ENCODE assay signal across 10 cellular contexts in genomic region chr5:66830636-66831035, GRCh38.
DNase-seq lines count a peak whose midpoint lies in the region; ATAC-seq, FAIRE-seq and TF ChIP-seq lines count a peak whose summit lies in the region.
"Had no signal": no experiment of that assay in that cellular context is flagged by ENCODE, and none has a peak within 500 bp of the region (broad histone marks: within the 10 kb centered on the region; RNA-seq: fewer than 3 reads in every experiment).

No MANE protein-coding gene starts in this region.

- peaks cover 11% of the 10 kb centered on the region for H3K36me3 Mint-ChIP-seq in endothelial cell (ENCODE audit: low read depth, unreplicated experiment)
- H3K36me3 Mint-ChIP-seq in stimulated activated effector memory CD8-positive, alpha-beta T cell treated with anti-CD3 and anti-CD28 coated beads, Interleukin-12 subunit alpha, Interleukin-12 subunit beta, amount 100 ng/mL, for 72 hours: no peaks in the 10 kb centered on the region

- H3K27ac ChIP-seq in heart right ventricle (peak overlapping the region in 6 of 10 donors; percentile 5 to 78 (median 72)), right atrium auricular region (peak overlapping the region in 1 of 2 donors; percentile 59), Panc1 (ENCODE audit: low read length) (no peak overlapping the region)
- H3K27ac ChIP-seq: BLaER1 treated with 17β-estradiol and CSF1 and Interleukin-3, amounts not matched to agents 10 nM and 100 nM had no signal

- H3K27ac Mint-ChIP-seq in endothelial cell (ENCODE audit: unreplicated experiment): peak overlapping the region; percentile 98
- H3K27ac Mint-ChIP-seq in stimulated activated effector memory CD8-positive, alpha-beta T cell treated with anti-CD3 and anti-CD28 coated beads, Interleukin-12 subunit alpha, Interleukin-12 subunit beta, amount 100 ng/mL, for 72 hours: no peak overlapping the region

- no peaks in the 10 kb centered on the region for H3K9me3 Mint-ChIP-seq in endothelial cell (ENCODE audit: unreplicated experiment)
- H3K9me3 Mint-ChIP-seq in stimulated activated effector memory CD8-positive, alpha-beta T cell treated with anti-CD3 and anti-CD28 coated beads, Interleukin-12 subunit alpha, Interleukin-12 subunit beta, amount 100 ng/mL, for 72 hours: no peaks in the 10 kb centered on the region

- WGBS in heart right ventricle, 2 donors: 18 to 25% methylated on average over 1 of the region's 1 CpG

- peaks cover 59% of the 10 kb centered on the region for H3K4me1 Mint-ChIP-seq in endothelial cell (ENCODE audit: unreplicated experiment)
- H3K4me1 Mint-ChIP-seq in stimulated activated effector memory CD8-positive, alpha-beta T cell treated with anti-CD3 and anti-CD28 coated beads, Interleukin-12 subunit alpha, Interleukin-12 subunit beta, amount 100 ng/mL, for 72 hours: peaks cover 23% of the 10 kb centered on the region

- H3K27me3 ChIP-seq in heart right ventricle (peaks cover 0 to 9% (median 0%) of the 10 kb centered on the region in 7 donors), right atrium auricular region (no peaks in the 10 kb centered on the region), Panc1 (ENCODE audit: control insufficient read depth, insufficient read depth, low read length) (peaks cover 12% of the 10 kb centered on the region)

- H3K27me3 Mint-ChIP-seq in endothelial cell (ENCODE audit: unreplicated experiment): peaks cover 8% of the 10 kb centered on the region

- H3K4me3 ChIP-seq in heart right ventricle: peak overlapping the region in 8 of 10 donors; percentile 37 to 59 (median 56)
- no peak overlapping the region for H3K4me3 ChIP-seq in right atrium auricular region
- no peak overlapping the region for H3K4me3 ChIP-seq in Panc1 (ENCODE audit: low read depth in 2 of 2, low read length in 2 of 2)
- H3K4me3 ChIP-seq: BLaER1 treated with 17β-estradiol and CSF1 and Interleukin-3, amounts not matched to agents 10 nM and 100 nM; MG63 had no signal

- FAIRE-seq in HTR-8/SVneo (lab: Jason Lieb, UNC): no peak

- no peak for ATAC-seq in heart right ventricle
- no peak for ATAC-seq in Panc1
- no peak for ATAC-seq in stimulated activated effector memory CD8-positive, alpha-beta T cell treated with anti-CD3 and anti-CD28 coated beads, Interleukin-12 subunit alpha, Interleukin-12 subunit beta, amount 100 ng/mL, for 72 hours

- POLR2A ChIA-PET in Panc1 (lab: Charles Lee): no interaction called here

- intact Hi-C loops in heart right ventricle (cut with DNase I): no loop called here
- intact Hi-C loops in Panc1 (cut with micrococcal nuclease; ENCODE audit: unreplicated experiment): no loop called here

- TF ChIP-seq CTCF in heart right ventricle (IDR thresholded peaks at IDR 0.05): peak in 7 of 9 donors; percentile 17 to 48 (median 33)
- TF ChIP-seq CTCF in right atrium auricular region (IDR thresholded peaks at IDR 0.05): no peak
- TF ChIP-seq CTCF in Panc1 (IDR thresholded peaks at IDR 0.05): peak; percentile 38; the same call in 1 of the 2 replicates
- no peak for TF ChIP-seq CTCF in endothelial cell (IDR thresholded peaks at IDR 0.05; ENCODE audit: unreplicated experiment)

- DNase-seq in heart right ventricle (no peak), right atrium auricular region (ENCODE audit: low spot score) (no peak), Panc1 (ENCODE audit: low read depth, low spot score) (no peak), endothelial cell (ENCODE audit: low spot score) (no peak), amniotic stem cell (lab: John Stamatoyannopoulos, UW) (no peak), HTR-8/SVneo (ENCODE audit: insufficient read length, low spot score) (no peak), NCI-H1105 treated with DMSO at 0.1 percent for 48 hours (lab: John Stamatoyannopoulos, UW) (no peak)
- DNase-seq in stimulated activated effector memory CD8-positive, alpha-beta T cell treated with anti-CD3 and anti-CD28 coated beads, Interleukin-12 subunit alpha, Interleukin-12 subunit beta, amount 100 ng/mL, for 72 hours (ENCODE audit: low spot score in 2 of 2): no peak
- DNase-seq: MG63 had no signal

- CTCF ChIA-PET in Panc1 (lab: Charles Lee): interaction anchor here (0.6 kb wide), 1 partner anchor 493 kb away, joined by 3 read pairs; no protein-coding TSS in a partner anchor

- H3K4me1 ChIP-seq in heart right ventricle (peaks cover 0 to 67% (median 27%) of the 10 kb centered on the region in 9 donors), right atrium auricular region (peaks cover 0 to 31% of the 10 kb centered on the region in 2 donors), Panc1 (ENCODE audit: control insufficient read depth, insufficient read depth, low read length) (peaks cover 6% of the 10 kb centered on the region; the same call in 1 of the 2 replicates)

- in situ Hi-C loops in Panc1 (cut with HindIII; ENCODE audit: low pct_unique_long_range_greater_than_20kb, low sequenced_read_pairs): no loop called here

- peak overlapping the region; percentile 92 for H3K4me3 Mint-ChIP-seq in endothelial cell (ENCODE audit: unreplicated experiment)
- peak overlapping the region; percentile 81 for H3K4me3 Mint-ChIP-seq in stimulated activated effector memory CD8-positive, alpha-beta T cell treated with anti-CD3 and anti-CD28 coated beads, Interleukin-12 subunit alpha, Interleukin-12 subunit beta, amount 100 ng/mL, for 72 hours

- no peaks in the 10 kb centered on the region for H3K9me3 ChIP-seq in heart right ventricle
- no peaks in the 10 kb centered on the region for H3K9me3 ChIP-seq in right atrium auricular region
- H3K9me3 ChIP-seq in Panc1 (ENCODE audit: control insufficient read depth, insufficient read depth, low read depth, low read length): no peaks in the 10 kb centered on the region
- H3K9me3 ChIP-seq: BLaER1 treated with 17β-estradiol and CSF1 and Interleukin-3, amounts not matched to agents 10 nM and 100 nM; MG63 had no signal

- BruUV-seq in Panc1 (replicated peaks; lab: Mats Ljungman, UMichigan): no TSS peak

- H3K36me3 ChIP-seq in heart right ventricle (no peaks in the 10 kb centered on the region), right atrium auricular region (no peaks in the 10 kb centered on the region), Panc1 (ENCODE audit: control insufficient read depth, insufficient read depth, low read length) (no peaks in the 10 kb centered on the region)
- H3K36me3 ChIP-seq: BLaER1 treated with 17β-estradiol and CSF1 and Interleukin-3, amounts not matched to agents 10 nM and 100 nM; MG63 had no signal

Comparison
In these comparisons a context has a peak if more than half of its experiments do, and no peak if none do; other contexts are left out.
1. H3K4me3 ChIP-seq: peak in heart right ventricle (8 of 10); none in right atrium auricular region (0 of 2) and Panc1 (0 of 2).
2. CTCF ChIP-seq: peak in heart right ventricle (7 of 9) and Panc1 (single experiment); none in right atrium auricular region (0 of 2) and endothelial cell (single experiment).